ENCODE assay signal across 25 cellular contexts in genomic region chr1:186875874-186876273, GRCh38. TPM values are rescaled to one million over a fixed set of nuclear protein-coding genes. Genes with fewer than 3 reads are reported as not detected.
DNase-seq lines count a peak whose midpoint lies in the region; ATAC-seq, FAIRE-seq and TF ChIP-seq lines count a peak whose summit lies in the region.
"Had no signal": no experiment of that assay in that cellular context is flagged by ENCODE, and none has a peak within 500 bp of the region (broad histone marks: within the 10 kb centered on the region; RNA-seq: fewer than 3 reads in every experiment).

No MANE protein-coding gene starts in this region.

- no peaks in the 10 kb centered on the region for H3K9me3 ChIP-seq in transverse colon
- H3K9me3 ChIP-seq: BLaER1 treated with 17β-estradiol and CSF1 and Interleukin-3, amounts not matched to agents 10 nM and 100 nM; left lung had no signal

- peak; percentile 6 for FAIRE-seq in H54 (lab: Jason Lieb, UNC)
- FAIRE-seq: endothelial cell of umbilical vein, GM12891 had no signal

- intact Hi-C loops in transverse colon (cut with DNase I; ENCODE audit: low total_unique reads): no loop called here

- H3K27ac ChIP-seq in brain microvascular endothelial cell: no peak overlapping the region
- H3K27ac ChIP-seq in transverse colon: peak overlapping the region; percentile 5 to 62 (median 58)
- H3K27ac ChIP-seq: BLaER1 treated with 17β-estradiol and CSF1 and Interleukin-3, amounts not matched to agents 10 nM and 100 nM; GM23248; left lung had no signal

- DNase-seq in H54 (ENCODE audit: insufficient read length, low spot score) (no peak), brain microvascular endothelial cell (peak; percentile 7), middle frontal gyrus (ENCODE audit: extremely low spot score, low spot score) (peak; percentile 24), transverse colon (no peak), NCI-H69 (lab: John Stamatoyannopoulos, UW) (no peak), RKO (ENCODE audit: low spot score) (no peak)
- DNase-seq: activated CD8-positive, alpha-beta memory T cell treated with anti-CD3 and anti-CD28 coated beads, Interleukin-2, amount 50 U/mL, for 48 hours; activated CD8-positive, alpha-beta T cell treated with anti-CD3 and anti-CD28 coated beads for 36 hours; activated naive CD4-positive, alpha-beta T cell treated with anti-CD3 and anti-CD28 coated beads, Interleukin-2, amount 50 U/mL, for 16 hours; DMS153; GM23248; HFFc6; immature natural killer cell; left lung; mesenchymal stem cell; NCI-H1417; NCI-H2029 treated with DMSO at 0.1 percent for 48 hours; NCI-H524; stimulated activated CD4-positive, alpha-beta T cell treated with anti-CD3 and anti-CD28 coated beads, Interleukin-4, amount 100 ng/mL, for 24 hours had no signal

- TF ChIP-seq POLR2A in H54 (IDR thresholded peaks at IDR 0.05; ENCODE audit: low read depth, low read length) (no peak), transverse colon (IDR thresholded peaks at IDR 0.05) (no peak)

- H3K36me3 ChIP-seq in brain microvascular endothelial cell (replicated peaks): no peaks in the 10 kb centered on the region
- H3K36me3 ChIP-seq in transverse colon: no peaks in the 10 kb centered on the region
- H3K36me3 ChIP-seq: BLaER1 treated with 17β-estradiol and CSF1 and Interleukin-3, amounts not matched to agents 10 nM and 100 nM; left lung had no signal

- no peaks in the 10 kb centered on the region for H3K27me3 ChIP-seq in brain microvascular endothelial cell (replicated peaks)
- H3K27me3 ChIP-seq in transverse colon: no peaks in the 10 kb centered on the region
- H3K27me3 ChIP-seq: BLaER1 treated with 17β-estradiol and CSF1 and Interleukin-3, amounts not matched to agents 10 nM and 100 nM; left lung had no signal

- TF ChIP-seq CTCF in brain microvascular endothelial cell (IDR thresholded peaks at IDR 0.05; ENCODE audit: low read depth, low read length, missing control alignments) (no peak), transverse colon (IDR thresholded peaks at IDR 0.05) (no peak)

- 69 to 75% methylated on average over 5 of the region's 5 CpGs for WGBS in transverse colon (ENCODE audit: low coverage in 1 of 2), 2 donors

- TF ChIP-seq EP300 in transverse colon (IDR thresholded peaks at IDR 0.05; ENCODE audit: low read depth): no peak

- no peaks in the 10 kb centered on the region for H3K4me1 ChIP-seq in transverse colon
- H3K4me1 ChIP-seq: BLaER1 treated with 17β-estradiol and CSF1 and Interleukin-3, amounts not matched to agents 10 nM and 100 nM; left lung had no signal

- in situ Hi-C loops in brain microvascular endothelial cell (cut with HindIII; ENCODE audit: low pct_ligation_motif_present, low sequenced_read_pairs): no loop called here
- in situ Hi-C loops in transverse colon (cut with MboI; ENCODE audit: low pct_ligation_motif_present in 1 of 4, low pct_unique_long_range_greater_than_20kb in 1 of 4, low sequenced_read_pairs in 3 of 4): no loop called here

- no peak for ATAC-seq in HG03039 (IDR thresholded peaks at IDR 0.05; ENCODE audit: unreplicated experiment)
- ATAC-seq: activated CD8-positive, alpha-beta T cell treated with anti-CD3 and anti-CD28 coated beads for 36 hours; activated T-helper 17 cell treated with anti-CD3 and anti-CD28 coated beads, Interleukin-2, amount 50 U/mL, for 72 hours; left lung; Right ventricle myocardium inferior had no signal

- no peak overlapping the region for H3K4me3 ChIP-seq in brain microvascular endothelial cell (ENCODE audit: low read depth, low read length)
- no peak overlapping the region for H3K4me3 ChIP-seq in transverse colon
- H3K4me3 ChIP-seq: BLaER1 treated with 17β-estradiol and CSF1 and Interleukin-3, amounts not matched to agents 10 nM and 100 nM; GM23248; left lung had no signal

RNA-seq across cellular contexts. Expression of gene PLA2G4A, which starts 47.1 kb away (rescaled TPM):
- total RNA-seq in transverse colon: 1 to 10 TPM; 2.0 to 8.3 (median 6.1) TPM

Comparison
In these comparisons a context has a peak if more than half of its experiments do, and no peak if none do; other contexts are left out.
1. DNase-seq: peak in brain microvascular endothelial cell (single experiment) and middle frontal gyrus (single experiment); none in H54 (single experiment), transverse colon (single experiment), NCI-H69 (single experiment) and RKO (single experiment).